Comparison of ENCODE assay signal across 8 cellular contexts in the genomic region with DNA sequence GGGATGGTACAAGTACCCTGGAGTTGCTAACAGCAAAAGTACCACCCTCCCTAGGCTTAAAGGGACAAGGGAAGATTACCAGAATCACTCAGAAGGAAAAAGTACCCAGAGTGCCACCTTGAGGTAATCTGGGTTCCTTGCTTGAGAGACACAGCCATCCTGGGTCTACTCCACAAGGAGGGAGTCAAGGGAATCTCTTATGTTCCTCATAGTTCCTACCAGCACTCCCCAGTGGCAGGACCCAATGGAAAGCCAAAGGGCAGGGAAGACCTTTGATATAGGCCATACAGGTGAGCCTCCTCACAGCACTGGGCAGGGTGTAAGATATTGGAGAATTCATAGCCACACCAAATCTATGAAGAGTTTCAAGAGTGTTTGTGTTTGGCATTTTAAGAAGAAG. TPM values are rescaled to one million over a fixed set of nuclear protein-coding genes. Genes with fewer than 3 reads are reported as not detected.
DNase-seq lines count a peak whose midpoint lies in the region; ATAC-seq and TF ChIP-seq lines count a peak whose summit lies in the region.

No MANE protein-coding gene starts in this region.

- no peak overlapping the region for H3K4me3 Mint-ChIP-seq in nephron progenitor cell

- H3K36me3 Mint-ChIP-seq in nephron progenitor cell (ENCODE audit: low read depth), result no peaks in the 10 kb centered on the region

- DNase-seq in EH (ENCODE audit: low read depth), result peak; percentile 33
- DNase-seq in LHCN-M2 (ENCODE audit: low read depth), result peak; percentile 45
- DNase-seq in activated effector memory CD4-positive, alpha-beta T cell treated with anti-CD3 and anti-CD28 coated beads, Interleukin-2, amount 50 U/mL, for 16 hours, result peak; percentile 66
- peak; percentile 3 for DNase-seq in nephron progenitor cell
- no peak for DNase-seq in mucosa of gallbladder (ENCODE audit: low spot score)

- no peaks in the 10 kb centered on the region for H3K27me3 Mint-ChIP-seq in nephron progenitor cell (ENCODE audit: low read depth, poor library complexity)

- no peaks in the 10 kb centered on the region for H3K4me1 Mint-ChIP-seq in nephron progenitor cell

- H3K9me3 Mint-ChIP-seq in nephron progenitor cell, result no peaks in the 10 kb centered on the region

- no peak for ATAC-seq in HG02840 (IDR thresholded peaks at IDR 0.05; ENCODE audit: low FRiP score, unreplicated experiment)
- no peak for ATAC-seq in GM18867 (IDR thresholded peaks at IDR 0.05; ENCODE audit: unreplicated experiment)
- no peak for ATAC-seq in HG03135 (IDR thresholded peaks at IDR 0.05; ENCODE audit: unreplicated experiment)

- TF ChIP-seq CTCF in nephron progenitor cell (IDR thresholded peaks at IDR 0.05), result no peak

- no peak overlapping the region for H3K27ac Mint-ChIP-seq in nephron progenitor cell

RNA-seq across cellular contexts. Expression of gene IL2, which starts 5.7 kb away (rescaled TPM):
- total RNA-seq in LHCN-M2 (2014; rRNA removed) (not detected in 2 replicates), mucosa of gallbladder (3.4 TPM)
- not detected for polyA plus RNA-seq in LHCN-M2 (2012)
